ENCODE assay signal across 8 cellular contexts in the genomic region with DNA sequence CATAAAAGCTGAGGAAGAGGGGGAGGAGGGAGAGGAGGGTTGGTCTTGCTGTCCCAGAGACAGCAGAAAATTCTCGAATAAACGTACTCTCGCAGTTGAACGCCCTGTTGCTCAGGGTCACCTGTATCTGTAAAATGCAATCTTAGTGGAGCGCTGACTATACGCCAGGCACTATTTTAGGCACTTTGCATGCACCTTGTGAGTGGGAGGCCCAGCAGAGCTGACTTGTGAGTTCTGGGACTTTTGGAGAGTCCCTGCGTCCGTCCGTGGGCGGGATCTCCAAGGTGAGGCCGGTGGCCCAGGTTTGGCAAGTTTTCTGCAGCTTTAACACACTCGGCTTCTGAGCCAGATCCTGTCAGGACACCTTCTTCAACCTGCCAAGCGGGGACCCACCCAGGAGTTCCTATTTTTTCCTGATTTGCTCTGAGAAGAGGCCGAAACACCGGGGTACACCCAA. TPM values are rescaled to one million over a fixed set of nuclear protein-coding genes. Genes with fewer than 3 reads are reported as not detected.
DNase-seq lines count a peak whose midpoint lies in the region; ATAC-seq and TF ChIP-seq lines count a peak whose summit lies in the region.

No MANE protein-coding gene starts in this region.

- H3K27me3 ChIP-seq in NT2/D1 (ENCODE audit: insufficient read depth, insufficient read length) = no peaks in the 10 kb centered on the region
- H3K27me3 ChIP-seq in breast epithelium = no peaks in the 10 kb centered on the region
- peaks cover 0 to 4% (median 0%) of the 10 kb centered on the region in 5 donors for H3K27me3 ChIP-seq in subcutaneous abdominal adipose tissue (ENCODE audit: control insufficient read depth in 5 of 5, insufficient read depth in 4 of 5, low read length in 5 of 5)

- H3K9me3 Mint-ChIP-seq in mesothelial cell of epicardium = no peaks in the 10 kb centered on the region

- no peaks in the 10 kb centered on the region for H3K36me3 Mint-ChIP-seq in mesothelial cell of epicardium

- H3K27me3 Mint-ChIP-seq in mesothelial cell of epicardium (ENCODE audit: low read depth) = peaks cover 7% of the 10 kb centered on the region

- H3K4me1 ChIP-seq in NT2/D1 (ENCODE audit: insufficient read depth, insufficient read length) (peaks cover 60% of the 10 kb centered on the region), breast epithelium (peaks cover 14 to 26% of the 10 kb centered on the region in 2 donors), subcutaneous abdominal adipose tissue (ENCODE audit: control insufficient read depth in 5 of 5, insufficient read depth in 5 of 5, low read length in 5 of 5) (peaks cover 11 to 43% (median 40%) of the 10 kb centered on the region in 5 donors)

- TF ChIP-seq POLR2A in breast epithelium (IDR thresholded peaks at IDR 0.05) = no peak

- peak overlapping the region; percentile 92 for H3K27ac Mint-ChIP-seq in mesothelial cell of epicardium

- DNase-seq in AG09309 (ENCODE audit: low read depth) = no peak
- no peak for DNase-seq in NT2/D1 (ENCODE audit: low read depth, low spot score)
- DNase-seq in breast epithelium (ENCODE audit: low spot score in 2 of 2) = peak; percentile 84 to 89
- no peak for DNase-seq in mesothelial cell of epicardium (ENCODE audit: low spot score in 2 of 2, unreplicated experiment in 2 of 2)
- no peak for DNase-seq in globus pallidus (ENCODE audit: low spot score)
- no peak for DNase-seq in NCI-H2227 (lab: John Stamatoyannopoulos, UW; ENCODE audit: unreplicated experiment)

- H3K27ac ChIP-seq in breast epithelium (peak overlapping the region; percentile 94 to 99), subcutaneous abdominal adipose tissue (ENCODE audit: low read depth, low read length) (peak overlapping the region; percentile 76)

- TF ChIP-seq CTCF in AG09309 (IDR thresholded peaks at IDR 0.05; ENCODE audit: control insufficient read depth, insufficient read depth, low read depth, low read length, missing control alignments) (no peak), breast epithelium (IDR thresholded peaks at IDR 0.05) (no peak), mesothelial cell of epicardium (IDR thresholded peaks at IDR 0.05; ENCODE audit: unreplicated experiment) (no peak)

- H3K9me3 ChIP-seq in NT2/D1 (ENCODE audit: insufficient read depth, low read length) (no peaks in the 10 kb centered on the region), breast epithelium (no peaks in the 10 kb centered on the region), subcutaneous abdominal adipose tissue (ENCODE audit: control insufficient read depth in 5 of 5, low read length in 5 of 5) (no peaks in the 10 kb centered on the region)

- H3K9ac ChIP-seq in NT2/D1 (ENCODE audit: insufficient read length, low read depth) (peak overlapping the region; percentile 84), subcutaneous abdominal adipose tissue (ENCODE audit: low read length in 5 of 5) (peak overlapping the region; percentile 28 to 86 (median 73))

- H3K4me3 ChIP-seq in AG09309 (ENCODE audit: control insufficient read depth, low read depth, low read length) = peak overlapping the region; percentile 19
- peak overlapping the region; percentile 48 for H3K4me3 ChIP-seq in NT2/D1 (ENCODE audit: insufficient read length, low read depth)
- peak overlapping the region; percentile 49 to 79 (median 59) for H3K4me3 ChIP-seq in breast epithelium
- H3K4me3 ChIP-seq in subcutaneous abdominal adipose tissue (ENCODE audit: low read depth in 1 of 5, low read length in 5 of 5) = peak overlapping the region; percentile 42 to 63 (median 55)

- H3K4me3 Mint-ChIP-seq in mesothelial cell of epicardium = peak overlapping the region; percentile 72

- intact Hi-C loops in breast epithelium (cut with DNase I; ENCODE audit: low total_unique reads) = loop anchor here (10.0 kb wide), 1 partner anchor 63 kb away; no protein-coding TSS in a partner anchor

- peaks cover 24% of the 10 kb centered on the region for H3K4me1 Mint-ChIP-seq in mesothelial cell of epicardium

- no peaks in the 10 kb centered on the region for H3K36me3 ChIP-seq in NT2/D1 (ENCODE audit: insufficient read depth, insufficient read length, low read length)
- no peaks in the 10 kb centered on the region for H3K36me3 ChIP-seq in breast epithelium
- no peaks in the 10 kb centered on the region for H3K36me3 ChIP-seq in subcutaneous abdominal adipose tissue (ENCODE audit: control insufficient read depth in 5 of 5, insufficient read depth in 5 of 5, low read length in 5 of 5)

- peak; percentile 29 for ATAC-seq in GM21390 (IDR thresholded peaks at IDR 0.05; ENCODE audit: unreplicated experiment)

RNA-seq across cellular contexts. Expression of a gene that starts 32.5 kb away (rescaled TPM):
- 10 to 100 TPM; 11.9 to 43.6 (median 42.4) TPM for total RNA-seq in breast epithelium
- total RNA-seq in mesothelial cell of epicardium = 16.1 to 18.3 TPM (median 16.4 TPM) in 3 replicates

Comparison
In these comparisons a context has a peak if more than half of its experiments do, and no peak if none do; other contexts are left out.
1. DNase-seq: peak in breast epithelium (2 of 2); none in AG09309 (single experiment), NT2/D1 (single experiment), mesothelial cell of epicardium (0 of 2), globus pallidus (single experiment) and NCI-H2227 (single experiment).
2. Peak in every context shown above with its lines, with median percentiles within 50 percentile points of each other: H3K4me3 ChIP-seq.